ENCODE assay signal across 14 cellular contexts in the genomic region with DNA sequence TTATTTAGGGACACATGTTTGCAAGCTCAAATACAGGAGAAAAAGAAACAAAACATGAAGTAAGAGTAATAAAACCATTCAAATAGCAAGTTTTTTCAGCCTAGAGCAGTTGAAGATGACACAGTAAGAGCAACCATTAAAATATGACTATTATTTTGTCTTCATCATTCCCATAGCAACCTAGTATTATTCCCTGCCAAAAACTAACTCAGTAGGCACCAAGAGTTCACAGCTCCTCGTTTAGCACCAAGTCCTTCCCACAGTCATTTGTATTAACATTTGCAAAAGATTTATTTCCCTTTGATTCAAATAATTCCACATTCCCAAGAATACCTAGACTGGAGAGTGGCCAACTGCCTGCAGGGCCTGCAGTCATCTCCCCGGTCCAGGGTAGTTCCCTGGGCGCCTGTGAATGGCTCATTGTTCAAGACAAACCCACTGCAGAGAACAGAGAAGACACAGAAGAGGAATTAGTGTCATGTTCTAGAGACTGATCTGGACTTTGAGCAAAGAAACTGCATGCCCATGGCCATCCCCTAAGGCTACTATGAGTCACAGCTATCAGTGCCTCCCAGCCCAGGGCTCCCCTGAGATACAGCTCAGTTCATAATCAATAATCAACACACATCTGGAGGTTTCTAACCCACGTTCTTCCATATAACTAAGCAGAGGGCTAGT.
A peak's percentile ranks its signal among the peaks of the same experiment; 100 is the strongest.
DNase-seq lines count a peak whose midpoint lies in the region; ATAC-seq and TF ChIP-seq lines count a peak whose summit lies in the region.
"Had no signal": no experiment of that assay in that cellular context is flagged by ENCODE, and none has a peak within 500 bp of the region (broad histone marks: within the 10 kb centered on the region; RNA-seq: fewer than 3 reads in every experiment).

No MANE protein-coding gene starts in this region.

- no peak overlapping the region for H2AFZ ChIP-seq in osteoblast (ENCODE audit: low read length)

- no peaks in the 10 kb centered on the region for H3K27me3 Mint-ChIP-seq in MCF 10A (ENCODE audit: insufficient read depth, unreplicated experiment)
- no peaks in the 10 kb centered on the region for H3K27me3 Mint-ChIP-seq in osteocyte (ENCODE audit: unreplicated experiment)

- DNase-seq in MCF 10A (ENCODE audit: unreplicated experiment) (peak; percentile 16), osteocyte (ENCODE audit: extremely low spot score, unreplicated experiment) (no peak), osteoblast (ENCODE audit: insufficient read length, low spot score, missing footprints) (no peak), midbrain (lab: John Stamatoyannopoulos, UW) (no peak)
- DNase-seq in activated CD4-positive, alpha-beta T cell treated with anti-CD3 and anti-CD28 coated beads, Interleukin-2, amount 50 U/mL, for 48 hours, result no peak
- DNase-seq: activated naive CD4-positive, alpha-beta T cell treated with anti-CD3 and anti-CD28 coated beads for 36 hours; central memory CD4-positive, alpha-beta T cell; HCEC 1CT; NCI-H345; retina had no signal

- BruUV-seq in MCF 10A (replicated peaks; lab: Mats Ljungman, UMichigan), result no TSS peak

- no peak overlapping the region for H3K27ac ChIP-seq in osteoblast (ENCODE audit: low read depth, low read length)
- H3K27ac ChIP-seq: C4-2B had no signal

- no peaks in the 10 kb centered on the region for H3K9me3 ChIP-seq in osteoblast (ENCODE audit: low read depth, low read length)

- H3K4me3 ChIP-seq in osteoblast (ENCODE audit: insufficient read depth, low read length), result no peak overlapping the region

- CTCF ChIA-PET in MCF 10A (lab: Yijun Ruan, JAX), result interaction anchor here (0.5 kb wide), 1 partner anchor 113 kb away, joined by 3 read pairs; no protein-coding TSS in a partner anchor

- no peaks in the 10 kb centered on the region for H3K36me3 ChIP-seq in osteoblast (ENCODE audit: insufficient read depth, low read length)

- TF ChIP-seq CTCF in MCF 10A (IDR thresholded peaks at IDR 0.05; ENCODE audit: unreplicated experiment) (no peak), osteocyte (IDR thresholded peaks at IDR 0.05) (no peak), osteoblast (IDR thresholded peaks at IDR 0.05; ENCODE audit: extremely low read depth, low read depth, low read length) (no peak)

- H3K4me1 Mint-ChIP-seq in MCF 10A (ENCODE audit: insufficient read depth, unreplicated experiment) (peaks cover 11% of the 10 kb centered on the region), osteocyte (ENCODE audit: unreplicated experiment) (peaks cover 64% of the 10 kb centered on the region)

- H3K27me3 ChIP-seq in osteoblast (ENCODE audit: insufficient read depth, low read length), result no peaks in the 10 kb centered on the region

- no peak overlapping the region for H3K4me2 ChIP-seq in osteoblast (ENCODE audit: insufficient read depth, low read length)

- H3K27ac Mint-ChIP-seq in MCF 10A (ENCODE audit: low read depth, unreplicated experiment) (no peak overlapping the region), osteocyte (ENCODE audit: unreplicated experiment) (peak overlapping the region; percentile 73)
- H3K27ac Mint-ChIP-seq: activated naive CD4-positive, alpha-beta T cell treated with anti-CD3 and anti-CD28 coated beads for 36 hours had no signal

- H3K4me3 Mint-ChIP-seq in MCF 10A (ENCODE audit: unreplicated experiment) (no peak overlapping the region), osteocyte (ENCODE audit: unreplicated experiment) (no peak overlapping the region)
- H3K4me3 Mint-ChIP-seq: activated naive CD4-positive, alpha-beta T cell treated with anti-CD3 and anti-CD28 coated beads for 36 hours had no signal

- intact Hi-C loops in MCF 10A (cut with micrococcal nuclease), result no loop called here

- no peaks in the 10 kb centered on the region for H4K20me1 ChIP-seq in osteoblast (ENCODE audit: insufficient read depth, low read length)

- H3K36me3 Mint-ChIP-seq in MCF 10A (ENCODE audit: insufficient read depth, unreplicated experiment) (no peaks in the 10 kb centered on the region), osteocyte (ENCODE audit: unreplicated experiment) (no peaks in the 10 kb centered on the region)

- H3K79me2 ChIP-seq in osteoblast (ENCODE audit: insufficient read depth, low read length), result no peaks in the 10 kb centered on the region

- no peaks in the 10 kb centered on the region for H3K4me1 ChIP-seq in osteoblast (ENCODE audit: insufficient read depth, low read length)

- peak; percentile 60 for ATAC-seq in GM18868 (IDR thresholded peaks at IDR 0.05; ENCODE audit: unreplicated experiment)
- ATAC-seq in HG03378 (IDR thresholded peaks at IDR 0.05; ENCODE audit: unreplicated experiment), result peak; percentile 45
- ATAC-seq in GM21515 (IDR thresholded peaks at IDR 0.05; ENCODE audit: unreplicated experiment), result no peak

- H3K9me3 Mint-ChIP-seq in MCF 10A (ENCODE audit: unreplicated experiment), result no peaks in the 10 kb centered on the region
- no peaks in the 10 kb centered on the region for H3K9me3 Mint-ChIP-seq in osteocyte (ENCODE audit: unreplicated experiment)
- H3K9me3 Mint-ChIP-seq: activated naive CD4-positive, alpha-beta T cell treated with anti-CD3 and anti-CD28 coated beads for 36 hours had no signal

- POLR2A ChIA-PET in MCF 10A (lab: Yijun Ruan, JAX), result interaction anchor here (2.5 kb wide), 1 partner anchor 10 kb away, joined by 7 read pairs; no protein-coding TSS in a partner anchor
